In genomic region chr11:84289381-84289906, GRCh38 we compare ENCODE assay signal across 9 cellular contexts.
DNase-seq lines count a peak whose midpoint lies in the region; ATAC-seq and TF ChIP-seq lines count a peak whose summit lies in the region.
"Had no signal": no experiment of that assay in that cellular context is flagged by ENCODE, and none has a peak within 500 bp of the region (broad histone marks: within the 10 kb centered on the region; RNA-seq: fewer than 3 reads in every experiment).

No MANE protein-coding gene starts in this region.

- H4K20me1 ChIP-seq in fibroblast of lung (ENCODE audit: control insufficient read depth, extremely low read depth, insufficient read depth, low read length), result no peaks in the 10 kb centered on the region

- H3K4me2 ChIP-seq in fibroblast of lung (ENCODE audit: extremely low read depth, insufficient read depth, low read length), result no peak overlapping the region

- no peak overlapping the region for H3K4me3 ChIP-seq in GM06990 (replicated peaks; ENCODE audit: low read depth, low read length)
- H3K4me3 ChIP-seq in fibroblast of lung (replicated peaks in 1 of 4; ENCODE audit: control extremely low read depth in 1 of 4, insufficient read depth in 1 of 4, low read depth in 3 of 4, low read length in 4 of 4), result no peak overlapping the region

- H3K79me2 ChIP-seq in fibroblast of lung (ENCODE audit: control insufficient read depth, insufficient read depth, low read length), result no peaks in the 10 kb centered on the region

- H3K36me3 ChIP-seq in GM06990 (ENCODE audit: control insufficient read depth, insufficient read depth, low read length) (no peaks in the 10 kb centered on the region), fibroblast of lung (ENCODE audit: control insufficient read depth, insufficient read depth, low read length) (no peaks in the 10 kb centered on the region)

- H2AFZ ChIP-seq in fibroblast of lung (ENCODE audit: low read length), result no peak overlapping the region

- no peak overlapping the region for H3K9ac ChIP-seq in fibroblast of lung (ENCODE audit: insufficient read depth, low read length)

- TF ChIP-seq CTCF in GM06990 (IDR thresholded peaks at IDR 0.05; ENCODE audit: insufficient read depth, low read length, poor library complexity, severe bottlenecking), result no peak
- no peak for TF ChIP-seq CTCF in fibroblast of lung (conservative IDR thresholded peaks at IDR 0.05 in 1 of 2, IDR thresholded peaks at IDR 0.05 in 1 of 2; ENCODE audit: low read depth in 1 of 2, low read length in 2 of 2)

- H3K27ac ChIP-seq in fibroblast of lung (ENCODE audit: insufficient read depth, low read length), result no peak overlapping the region

- ATAC-seq in GM21390 (IDR thresholded peaks at IDR 0.05; ENCODE audit: unreplicated experiment), result peak; percentile 99
- ATAC-seq in HG03432 (IDR thresholded peaks at IDR 0.05; ENCODE audit: unreplicated experiment), result peak; percentile 99

- no peaks in the 10 kb centered on the region for H3K9me3 ChIP-seq in fibroblast of lung (ENCODE audit: control insufficient read depth, insufficient read depth, low read depth, low read length)

- H3K4me1 ChIP-seq in fibroblast of lung (ENCODE audit: control insufficient read depth, extremely low read depth, insufficient read depth, low read length), result no peaks in the 10 kb centered on the region

- H3K27me3 ChIP-seq in GM06990 (replicated peaks; ENCODE audit: control insufficient read depth, insufficient read depth, low read length) (no peaks in the 10 kb centered on the region), fibroblast of lung (ENCODE audit: control insufficient read depth, insufficient read depth, low read length) (no peaks in the 10 kb centered on the region)

- peak; percentile 68 for DNase-seq in GM06990 (ENCODE audit: extremely low read depth, insufficient read length)
- DNase-seq in fibroblast of lung (ENCODE audit: low read depth in 2 of 2), result peak; percentile 12 to 91
- DNase-seq in HK-2 (ENCODE audit: unreplicated experiment), result no peak
- DNase-seq in SKM-1 (lab: John Stamatoyannopoulos, UW; ENCODE audit: unreplicated experiment), result no peak
- no peak for DNase-seq in NCI-H82 treated with DMSO at 0.1 percent for 48 hours (lab: John Stamatoyannopoulos, UW; ENCODE audit: unreplicated experiment)
- DNase-seq in CD1c-positive myeloid dendritic cell (ENCODE audit: extremely low spot score), result no peak
- DNase-seq: NCI-H446 had no signal

Comparison
In these comparisons a context has a peak if more than half of its experiments do, and no peak if none do; other contexts are left out.
1. DNase-seq: peak in GM06990 (single experiment) and fibroblast of lung (2 of 2); none in HK-2 (single experiment), SKM-1 (single experiment), NCI-H82 treated with DMSO at 0.1 percent for 48 hours (single experiment) and CD1c-positive myeloid dendritic cell (single experiment).